21 cellular contexts compared by ENCODE assay signal in genomic region chr14:51697848-51698247, GRCh38.
"Had no signal": no experiment of that assay in that cellular context is flagged by ENCODE, and none has a peak within 500 bp of the region (broad histone marks: within the 10 kb centered on the region; RNA-seq: fewer than 3 reads in every experiment).

No MANE protein-coding gene starts in this region.

- ATAC-seq: activated naive CD8-positive, alpha-beta T cell treated with anti-CD3 and anti-CD28 coated beads, Interleukin-2, amount 50 U/mL, for 24 hours; foreskin keratinocyte; left colon; natural killer cell had no signal

- DNase-seq: activated CD4-positive, alpha-beta T cell treated with anti-CD3 and anti-CD28 coated beads, Interleukin-2, amount 10 ng/mL, durations not matched to agents 7 days and 5 days; activated CD8-positive, alpha-beta memory T cell treated with anti-CD3 and anti-CD28 coated beads, Interleukin-2, amount 50 U/mL, for 48 hours; activated effector memory CD4-positive, alpha-beta T cell treated with Interleukin-2 at 50 U/mL for 16 hours; activated naive CD4-positive, alpha-beta T cell treated with anti-CD3 and anti-CD28 coated beads, Interleukin-2, amount 10 ng/mL, durations not matched to agents 7 days and 5 days; activated naive CD8-positive, alpha-beta T cell treated with anti-CD3 and anti-CD28 coated beads, Interleukin-2, amount 50 U/mL, for 24 hours; activated T-cell treated with anti-CD3 and anti-CD28 coated beads, Interleukin-2, amount 50 U/mL, for 48 hours; anterior cingulate cortex; brain microvascular endothelial cell; foreskin keratinocyte; glutamatergic neuron; hippocampal formation; islet precursor cell; left colon; natural killer cell; stimulated activated CD4-positive, alpha-beta T cell treated with anti-CD3 and anti-CD28 coated beads, Interleukin-12 subunit alpha, Interleukin-12 subunit beta, amount 100 ng/mL, for 4 hours; stimulated activated CD4-positive, alpha-beta T cell treated with anti-CD3 and anti-CD28 coated beads, Interleukin-1b, Interleukin-23, amount 100 ng/mL, for 48 hours; stimulated activated CD8-positive, alpha-beta memory T cell treated with anti-CD3 and anti-CD28 coated beads, Interleukin-4, amount 100 ng/mL, for 48 hours; stimulated activated naive CD4-positive, alpha-beta T cell had no signal

- H3K36me3 ChIP-seq: neutrophil had no signal

- H3K27ac ChIP-seq: brain microvascular endothelial cell, coronary artery, foreskin keratinocyte, neutrophil had no signal

- H3K4me3 ChIP-seq: coronary artery, lung had no signal

- H3K9me3 ChIP-seq: neutrophil had no signal

- H3K27me3 ChIP-seq: brain microvascular endothelial cell, foreskin keratinocyte, neutrophil had no signal

- H3K4me1 ChIP-seq: foreskin keratinocyte had no signal
